Comparison of ENCODE assay signal across 1 cellular context in the genomic region with DNA sequence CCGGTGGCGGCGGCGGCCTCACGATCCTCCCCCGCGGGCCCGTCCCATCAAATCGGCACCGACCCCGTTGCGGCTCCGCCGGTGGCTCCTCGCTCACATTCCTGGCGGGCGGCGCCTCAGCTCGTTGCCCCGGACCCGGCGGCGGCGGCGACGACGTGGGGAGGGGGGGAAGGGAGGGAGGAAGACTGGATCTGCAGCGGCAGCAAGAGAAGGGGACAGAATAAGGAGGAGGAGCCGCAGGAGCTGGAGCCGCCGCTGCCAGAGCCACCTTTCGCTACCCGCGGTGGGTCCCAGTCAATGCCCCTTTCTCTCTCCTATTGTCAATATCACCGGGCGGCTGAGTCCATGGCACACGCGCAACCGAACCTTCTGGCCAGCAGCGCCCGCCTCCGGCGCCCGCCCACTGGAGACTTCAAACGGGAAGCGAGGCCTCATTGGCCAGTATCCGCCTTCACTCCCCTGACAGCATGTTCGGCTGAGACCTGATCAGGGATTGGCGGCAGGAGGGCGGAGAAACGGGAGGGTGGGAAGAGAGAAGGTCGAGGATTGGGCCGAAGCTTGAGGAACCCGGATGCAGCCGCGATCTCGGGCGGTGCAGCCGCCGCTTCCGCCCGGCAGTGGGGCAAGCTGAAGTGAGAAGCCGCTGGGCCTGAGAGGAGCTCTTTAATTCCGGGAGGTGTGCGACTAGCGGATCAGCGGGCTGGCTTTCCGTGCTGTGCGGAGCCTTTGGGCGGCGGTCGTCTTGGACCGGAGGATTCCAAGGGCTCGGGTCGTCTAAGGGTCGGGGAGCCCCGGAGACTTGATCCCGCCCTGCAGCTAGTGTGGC.
TF ChIP-seq lines count a peak whose summit lies in the region.

TSS of gene PPP2R5E (minus strand) at position 378 of the 826 bp plus-strand sequence. CDS start 3,692 bp downstream, outside the sequence.

TF ChIP-seq in K562, 482 proteins besides CTCF, POLR2A, EP300 and RAD21 (continued from another document and continues in another):
- TF ChIP-seq, protein P1, sequence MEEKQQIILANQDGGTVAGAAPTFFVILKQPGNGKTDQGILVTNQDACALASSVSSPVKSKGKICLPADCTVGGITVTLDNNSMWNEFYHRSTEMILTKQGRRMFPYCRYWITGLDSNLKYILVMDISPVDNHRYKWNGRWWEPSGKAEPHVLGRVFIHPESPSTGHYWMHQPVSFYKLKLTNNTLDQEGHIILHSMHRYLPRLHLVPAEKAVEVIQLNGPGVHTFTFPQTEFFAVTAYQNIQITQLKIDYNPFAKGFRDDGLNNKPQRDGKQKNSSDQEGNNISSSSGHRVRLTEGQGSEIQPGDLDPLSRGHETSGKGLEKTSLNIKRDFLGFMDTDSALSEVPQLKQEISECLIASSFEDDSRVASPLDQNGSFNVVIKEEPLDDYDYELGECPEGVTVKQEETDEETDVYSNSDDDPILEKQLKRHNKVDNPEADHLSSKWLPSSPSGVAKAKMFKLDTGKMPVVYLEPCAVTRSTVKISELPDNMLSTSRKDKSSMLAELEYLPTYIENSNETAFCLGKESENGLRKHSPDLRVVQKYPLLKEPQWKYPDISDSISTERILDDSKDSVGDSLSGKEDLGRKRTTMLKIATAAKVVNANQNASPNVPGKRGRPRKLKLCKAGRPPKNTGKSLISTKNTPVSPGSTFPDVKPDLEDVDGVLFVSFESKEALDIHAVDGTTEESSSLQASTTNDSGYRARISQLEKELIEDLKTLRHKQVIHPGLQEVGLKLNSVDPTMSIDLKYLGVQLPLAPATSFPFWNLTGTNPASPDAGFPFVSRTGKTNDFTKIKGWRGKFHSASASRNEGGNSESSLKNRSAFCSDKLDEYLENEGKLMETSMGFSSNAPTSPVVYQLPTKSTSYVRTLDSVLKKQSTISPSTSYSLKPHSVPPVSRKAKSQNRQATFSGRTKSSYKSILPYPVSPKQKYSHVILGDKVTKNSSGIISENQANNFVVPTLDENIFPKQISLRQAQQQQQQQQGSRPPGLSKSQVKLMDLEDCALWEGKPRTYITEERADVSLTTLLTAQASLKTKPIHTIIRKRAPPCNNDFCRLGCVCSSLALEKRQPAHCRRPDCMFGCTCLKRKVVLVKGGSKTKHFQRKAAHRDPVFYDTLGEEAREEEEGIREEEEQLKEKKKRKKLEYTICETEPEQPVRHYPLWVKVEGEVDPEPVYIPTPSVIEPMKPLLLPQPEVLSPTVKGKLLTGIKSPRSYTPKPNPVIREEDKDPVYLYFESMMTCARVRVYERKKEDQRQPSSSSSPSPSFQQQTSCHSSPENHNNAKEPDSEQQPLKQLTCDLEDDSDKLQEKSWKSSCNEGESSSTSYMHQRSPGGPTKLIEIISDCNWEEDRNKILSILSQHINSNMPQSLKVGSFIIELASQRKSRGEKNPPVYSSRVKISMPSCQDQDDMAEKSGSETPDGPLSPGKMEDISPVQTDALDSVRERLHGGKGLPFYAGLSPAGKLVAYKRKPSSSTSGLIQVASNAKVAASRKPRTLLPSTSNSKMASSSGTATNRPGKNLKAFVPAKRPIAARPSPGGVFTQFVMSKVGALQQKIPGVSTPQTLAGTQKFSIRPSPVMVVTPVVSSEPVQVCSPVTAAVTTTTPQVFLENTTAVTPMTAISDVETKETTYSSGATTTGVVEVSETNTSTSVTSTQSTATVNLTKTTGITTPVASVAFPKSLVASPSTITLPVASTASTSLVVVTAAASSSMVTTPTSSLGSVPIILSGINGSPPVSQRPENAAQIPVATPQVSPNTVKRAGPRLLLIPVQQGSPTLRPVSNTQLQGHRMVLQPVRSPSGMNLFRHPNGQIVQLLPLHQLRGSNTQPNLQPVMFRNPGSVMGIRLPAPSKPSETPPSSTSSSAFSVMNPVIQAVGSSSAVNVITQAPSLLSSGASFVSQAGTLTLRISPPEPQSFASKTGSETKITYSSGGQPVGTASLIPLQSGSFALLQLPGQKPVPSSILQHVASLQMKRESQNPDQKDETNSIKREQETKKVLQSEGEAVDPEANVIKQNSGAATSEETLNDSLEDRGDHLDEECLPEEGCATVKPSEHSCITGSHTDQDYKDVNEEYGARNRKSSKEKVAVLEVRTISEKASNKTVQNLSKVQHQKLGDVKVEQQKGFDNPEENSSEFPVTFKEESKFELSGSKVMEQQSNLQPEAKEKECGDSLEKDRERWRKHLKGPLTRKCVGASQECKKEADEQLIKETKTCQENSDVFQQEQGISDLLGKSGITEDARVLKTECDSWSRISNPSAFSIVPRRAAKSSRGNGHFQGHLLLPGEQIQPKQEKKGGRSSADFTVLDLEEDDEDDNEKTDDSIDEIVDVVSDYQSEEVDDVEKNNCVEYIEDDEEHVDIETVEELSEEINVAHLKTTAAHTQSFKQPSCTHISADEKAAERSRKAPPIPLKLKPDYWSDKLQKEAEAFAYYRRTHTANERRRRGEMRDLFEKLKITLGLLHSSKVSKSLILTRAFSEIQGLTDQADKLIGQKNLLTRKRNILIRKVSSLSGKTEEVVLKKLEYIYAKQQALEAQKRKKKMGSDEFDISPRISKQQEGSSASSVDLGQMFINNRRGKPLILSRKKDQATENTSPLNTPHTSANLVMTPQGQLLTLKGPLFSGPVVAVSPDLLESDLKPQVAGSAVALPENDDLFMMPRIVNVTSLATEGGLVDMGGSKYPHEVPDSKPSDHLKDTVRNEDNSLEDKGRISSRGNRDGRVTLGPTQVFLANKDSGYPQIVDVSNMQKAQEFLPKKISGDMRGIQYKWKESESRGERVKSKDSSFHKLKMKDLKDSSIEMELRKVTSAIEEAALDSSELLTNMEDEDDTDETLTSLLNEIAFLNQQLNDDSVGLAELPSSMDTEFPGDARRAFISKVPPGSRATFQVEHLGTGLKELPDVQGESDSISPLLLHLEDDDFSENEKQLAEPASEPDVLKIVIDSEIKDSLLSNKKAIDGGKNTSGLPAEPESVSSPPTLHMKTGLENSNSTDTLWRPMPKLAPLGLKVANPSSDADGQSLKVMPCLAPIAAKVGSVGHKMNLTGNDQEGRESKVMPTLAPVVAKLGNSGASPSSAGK (IDR thresholded peaks at IDR 0.05) = no peak
- TF ChIP-seq ZNF707 (CRISPR knock-in tag; conservative IDR thresholded peaks at IDR 0.05) = no peak
- 0 out of 2 replicates have a peak, but pooled peaks have one; percentile 24 for TF ChIP-seq TAF7 (tag; IDR thresholded peaks at IDR 0.05)
- peak; percentile 67 for TF ChIP-seq RBBP5 (IDR thresholded peaks at IDR 0.05; ENCODE audit: borderline replicate concordance, insufficient read depth, low read length, poor library complexity, severe bottlenecking)
- TF ChIP-seq, protein P2, sequence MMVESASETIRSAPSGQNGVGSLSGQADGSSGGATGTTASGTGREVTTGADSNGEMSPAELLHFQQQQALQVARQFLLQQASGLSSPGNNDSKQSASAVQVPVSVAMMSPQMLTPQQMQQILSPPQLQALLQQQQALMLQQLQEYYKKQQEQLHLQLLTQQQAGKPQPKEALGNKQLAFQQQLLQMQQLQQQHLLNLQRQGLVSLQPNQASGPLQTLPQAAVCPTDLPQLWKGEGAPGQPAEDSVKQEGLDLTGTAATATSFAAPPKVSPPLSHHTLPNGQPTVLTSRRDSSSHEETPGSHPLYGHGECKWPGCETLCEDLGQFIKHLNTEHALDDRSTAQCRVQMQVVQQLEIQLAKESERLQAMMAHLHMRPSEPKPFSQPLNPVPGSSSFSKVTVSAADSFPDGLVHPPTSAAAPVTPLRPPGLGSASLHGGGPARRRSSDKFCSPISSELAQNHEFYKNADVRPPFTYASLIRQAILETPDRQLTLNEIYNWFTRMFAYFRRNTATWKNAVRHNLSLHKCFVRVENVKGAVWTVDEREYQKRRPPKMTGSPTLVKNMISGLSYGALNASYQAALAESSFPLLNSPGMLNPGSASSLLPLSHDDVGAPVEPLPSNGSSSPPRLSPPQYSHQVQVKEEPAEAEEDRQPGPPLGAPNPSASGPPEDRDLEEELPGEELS (CRISPR knock-in tag; IDR thresholded peaks at IDR 0.05; ENCODE audit: borderline replicate concordance) = no peak
- no peak for TF ChIP-seq ZNF764 (CRISPR knock-in tag; IDR thresholded peaks at IDR 0.05; ENCODE audit: low read depth)
- TF ChIP-seq ZC3H8 (IDR thresholded peaks at IDR 0.05) = no peak
- TF ChIP-seq SRSF7 (optimal IDR thresholded peaks at IDR 0.05; ENCODE audit: low read depth, low read length) = no peak
- TF ChIP-seq TAL1 (IDR thresholded peaks at IDR 0.05) = no peak
- TF ChIP-seq L3MBTL2 (IDR thresholded peaks at IDR 0.05) = peak; percentile 60
- no peak for TF ChIP-seq ZNF165 (CRISPR knock-in tag; IDR thresholded peaks at IDR 0.05; ENCODE audit: borderline replicate concordance)
- no peak for TF ChIP-seq FOXK1 (CRISPR knock-in tag; IDR thresholded peaks at IDR 0.05; ENCODE audit: borderline replicate concordance)
- TF ChIP-seq ZNF146 (CRISPR knock-in tag; IDR thresholded peaks at IDR 0.05; ENCODE audit: unreplicated experiment) = no peak
- no peak for TF ChIP-seq SMARCA4 (IDR thresholded peaks at IDR 0.05)
- no peak for TF ChIP-seq CBX5 (IDR thresholded peaks at IDR 0.05; ENCODE audit: borderline replicate concordance, low read depth)
- TF ChIP-seq, protein P3, sequence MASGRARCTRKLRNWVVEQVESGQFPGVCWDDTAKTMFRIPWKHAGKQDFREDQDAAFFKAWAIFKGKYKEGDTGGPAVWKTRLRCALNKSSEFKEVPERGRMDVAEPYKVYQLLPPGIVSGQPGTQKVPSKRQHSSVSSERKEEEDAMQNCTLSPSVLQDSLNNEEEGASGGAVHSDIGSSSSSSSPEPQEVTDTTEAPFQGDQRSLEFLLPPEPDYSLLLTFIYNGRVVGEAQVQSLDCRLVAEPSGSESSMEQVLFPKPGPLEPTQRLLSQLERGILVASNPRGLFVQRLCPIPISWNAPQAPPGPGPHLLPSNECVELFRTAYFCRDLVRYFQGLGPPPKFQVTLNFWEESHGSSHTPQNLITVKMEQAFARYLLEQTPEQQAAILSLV (tag; IDR thresholded peaks at IDR 0.05) = no peak
- no peak for TF ChIP-seq SRSF9 (IDR thresholded peaks at IDR 0.05; ENCODE audit: borderline replicate concordance, low read depth, low read length)
- TF ChIP-seq ZBTB34 (CRISPR knock-in tag; IDR thresholded peaks at IDR 0.05) = no peak
- TF ChIP-seq ESRRA (IDR thresholded peaks at IDR 0.05; ENCODE audit: borderline replicate concordance, low read depth) = no peak
- no peak for TF ChIP-seq ZBTB8A (IDR thresholded peaks at IDR 0.05; ENCODE audit: partially characterized antibody)
- TF ChIP-seq ZNF175 (CRISPR knock-in tag; IDR thresholded peaks at IDR 0.05; ENCODE audit: low read depth) = no peak
- no peak for TF ChIP-seq XRCC3 (IDR thresholded peaks at IDR 0.05)
- TF ChIP-seq ATF1 (CRISPR knock-in tag; IDR thresholded peaks at IDR 0.05) = no peak; the same call in 1 of the 2 replicates
- peak; percentile 77 for TF ChIP-seq ATF1 (tag; IDR thresholded peaks at IDR 0.05)
- no peak for TF ChIP-seq TCF7L2 (IDR thresholded peaks at IDR 0.05; ENCODE audit: low read depth, low read length)
- 0 out of 2 replicates have a peak, but pooled peaks have one; percentile 11 for TF ChIP-seq SPI1 (IDR thresholded peaks at IDR 0.05; ENCODE audit: borderline replicate concordance, low read depth, low read length)
- TF ChIP-seq CTCFL (IDR thresholded peaks at IDR 0.05; ENCODE audit: borderline replicate concordance, insufficient read depth, low read depth, low read length, poor library complexity, severe bottlenecking) = no peak
- TF ChIP-seq ERF (CRISPR knock-in tag; IDR thresholded peaks at IDR 0.05) = no peak
- TF ChIP-seq PHB (CRISPR knock-in tag; IDR thresholded peaks at IDR 0.05) = no peak
- no peak for TF ChIP-seq ARNT (IDR thresholded peaks at IDR 0.05)
- TF ChIP-seq POLR2B (IDR thresholded peaks at IDR 0.05; ENCODE audit: low read depth, partially characterized antibody) = peak; percentile 59
- no peak for TF ChIP-seq MXI1 (IDR thresholded peaks at IDR 0.05; ENCODE audit: low read depth, low read length)
- TF ChIP-seq HEY1 (CRISPR knock-in tag; IDR thresholded peaks at IDR 0.05; ENCODE audit: borderline replicate concordance) = no peak
- TF ChIP-seq RBM39 (optimal IDR thresholded peaks at IDR 0.05; ENCODE audit: low read depth, low read length) = no peak
- no peak for TF ChIP-seq ZBTB49 (CRISPR knock-in tag; IDR thresholded peaks at IDR 0.05; ENCODE audit: borderline replicate concordance)
